Comparison of ENCODE assay signal across 10 cellular contexts in genomic region chr4:41814565-41814964, GRCh38.
DNase-seq lines count a peak whose midpoint lies in the region; TF ChIP-seq lines count a peak whose summit lies in the region.
"Had no signal": no experiment of that assay in that cellular context is flagged by ENCODE, and none has a peak within 500 bp of the region (broad histone marks: within the 10 kb centered on the region; RNA-seq: fewer than 3 reads in every experiment).

No MANE protein-coding gene starts in this region.

- H3K27ac ChIP-seq in GM23248, result no peak overlapping the region
- no peak overlapping the region for H3K27ac ChIP-seq in sigmoid colon

- H3K27me3 ChIP-seq in GM23248 (replicated peaks; ENCODE audit: insufficient read depth) (peaks cover 7% of the 10 kb centered on the region), sigmoid colon (no peaks in the 10 kb centered on the region)

- H3K4me1 Mint-ChIP-seq in glutamatergic neuron (ENCODE audit: low read depth, unreplicated experiment), result peaks cover 2% of the 10 kb centered on the region
- H3K4me1 Mint-ChIP-seq: activated T-helper 17 cell treated with anti-CD3 and anti-CD28 coated beads, Interleukin-2, amount 50 U/mL, for 72 hours; mesothelial cell of epicardium had no signal

- no peaks in the 10 kb centered on the region for H3K79me2 ChIP-seq in GM23248 (ENCODE audit: insufficient read depth)

- peak; percentile 49 for DNase-seq in GM23248
- DNase-seq in glutamatergic neuron, result peak; percentile 54
- DNase-seq in renal cortical epithelial cell (ENCODE audit: low read depth), result peak; percentile 38
- no peak for DNase-seq in activated CD8-positive, alpha-beta memory T cell treated with anti-CD3 and anti-CD28 coated beads, Interleukin-2, amount 50 U/mL, for 4 hours
- DNase-seq in sigmoid colon, result no peak
- no peak for DNase-seq in NOMO-1 treated with dmso at 0.1 percent for 144 hours (lab: John Stamatoyannopoulos, UW; ENCODE audit: unreplicated experiment)
- no peak for DNase-seq in COLO668 (lab: John Stamatoyannopoulos, UW; ENCODE audit: unreplicated experiment)

- H3K36me3 Mint-ChIP-seq in glutamatergic neuron (ENCODE audit: unreplicated experiment), result no peaks in the 10 kb centered on the region
- H3K36me3 Mint-ChIP-seq: mesothelial cell of epicardium had no signal

- H3K4me3 Mint-ChIP-seq in glutamatergic neuron (ENCODE audit: unreplicated experiment), result no peak overlapping the region
- H3K4me3 Mint-ChIP-seq: activated T-helper 17 cell treated with anti-CD3 and anti-CD28 coated beads, Interleukin-2, amount 50 U/mL, for 72 hours; mesothelial cell of epicardium had no signal

- in situ Hi-C loops in GM23248 (cut with MboI), result no loop called here

- H3K9me2 ChIP-seq in GM23248 (ENCODE audit: insufficient read depth), result no peaks in the 10 kb centered on the region

- H3K9me3 Mint-ChIP-seq in glutamatergic neuron (ENCODE audit: unreplicated experiment), result peaks cover 6% of the 10 kb centered on the region
- H3K9me3 Mint-ChIP-seq: mesothelial cell of epicardium had no signal

- H3F3A ChIP-seq in GM23248 (ENCODE audit: insufficient read depth), result no peaks in the 10 kb centered on the region

- H3K4me3 ChIP-seq in GM23248, result no peak overlapping the region
- H3K4me3 ChIP-seq in WI38 (ENCODE audit: low read depth, low read length), result no peak overlapping the region
- no peak overlapping the region for H3K4me3 ChIP-seq in sigmoid colon

- no peak overlapping the region for H3K4me2 ChIP-seq in GM23248 (ENCODE audit: unreplicated experiment)

- peaks cover 3% of the 10 kb centered on the region for H3K27me3 Mint-ChIP-seq in glutamatergic neuron (ENCODE audit: unreplicated experiment)

- H3K9ac ChIP-seq in GM23248, result no peak overlapping the region

- TF ChIP-seq CTCF in WI38 (IDR thresholded peaks at IDR 0.05; ENCODE audit: low read depth, low read length), result peak; percentile 55
- TF ChIP-seq CTCF in glutamatergic neuron (IDR thresholded peaks at IDR 0.05; ENCODE audit: partially characterized antibody, unreplicated experiment), result no peak
- TF ChIP-seq CTCF in sigmoid colon (IDR thresholded peaks at IDR 0.05), result no peak

- H3K36me3 ChIP-seq in GM23248 (ENCODE audit: low read depth), result no peaks in the 10 kb centered on the region
- no peaks in the 10 kb centered on the region for H3K36me3 ChIP-seq in sigmoid colon

- intact Hi-C loops in sigmoid colon (cut with DNase I), result no loop called here

- H3K4me1 ChIP-seq in GM23248 (ENCODE audit: insufficient read depth) (no peaks in the 10 kb centered on the region), sigmoid colon (no peaks in the 10 kb centered on the region)

- TF ChIP-seq EP300 in sigmoid colon (IDR thresholded peaks at IDR 0.05), result no peak

- WGBS in GM23248 (ENCODE audit: low coverage in 1 of 2, low lambda C conversion rate in 2 of 2, missing lambda C conversion rate in 2 of 2), 2 experiments, result 23 to 30% methylated on average over 10 of the region's 10 CpGs
- 34 to 42% methylated on average over 10 of the region's 10 CpGs for whole genome bisulfite sequencing in sigmoid colon, 2 donors

- no peak for TF ChIP-seq POLR2A in sigmoid colon (IDR thresholded peaks at IDR 0.05)

- no peaks in the 10 kb centered on the region for H4K20me1 ChIP-seq in GM23248 (ENCODE audit: insufficient read depth)

- no peak overlapping the region for H3K27ac Mint-ChIP-seq in glutamatergic neuron (ENCODE audit: unreplicated experiment)
- H3K27ac Mint-ChIP-seq: activated T-helper 17 cell treated with anti-CD3 and anti-CD28 coated beads, Interleukin-2, amount 50 U/mL, for 72 hours; mesothelial cell of epicardium had no signal

- H2AFZ ChIP-seq in GM23248, result no peak overlapping the region

- H3K9me3 ChIP-seq in GM23248 (ENCODE audit: low read depth) (no peaks in the 10 kb centered on the region), sigmoid colon (no peaks in the 10 kb centered on the region)

Comparison
In these comparisons a context has a peak if more than half of its experiments do, and no peak if none do; other contexts are left out.
1. DNase-seq: peak in GM23248 (single experiment), glutamatergic neuron (single experiment) and renal cortical epithelial cell (single experiment); none in activated CD8-positive, alpha-beta memory T cell treated with anti-CD3 and anti-CD28 coated beads, Interleukin-2, amount 50 U/mL, for 4 hours (single experiment), sigmoid colon (single experiment), NOMO-1 treated with dmso at 0.1 percent for 144 hours (single experiment) and COLO668 (single experiment).